In genomic region chr14:95482967-95483842, GRCh38 we compare ENCODE assay signal across 1 cellular context.
TF ChIP-seq lines count a peak whose summit lies in the region.

No MANE protein-coding gene starts in this region.

TF ChIP-seq in SK-N-SH treated with all-trans-retinoic acid at 6 μM for 48 hours, 23 proteins besides CTCF, POLR2A, EP300 and RAD21 (continued from another document):
- peak; percentile 21; the same call in 1 of the 2 replicates for TF ChIP-seq ISL1 (CRISPR knock-in tag; IDR thresholded peaks at IDR 0.05)
